In the genomic region with DNA sequence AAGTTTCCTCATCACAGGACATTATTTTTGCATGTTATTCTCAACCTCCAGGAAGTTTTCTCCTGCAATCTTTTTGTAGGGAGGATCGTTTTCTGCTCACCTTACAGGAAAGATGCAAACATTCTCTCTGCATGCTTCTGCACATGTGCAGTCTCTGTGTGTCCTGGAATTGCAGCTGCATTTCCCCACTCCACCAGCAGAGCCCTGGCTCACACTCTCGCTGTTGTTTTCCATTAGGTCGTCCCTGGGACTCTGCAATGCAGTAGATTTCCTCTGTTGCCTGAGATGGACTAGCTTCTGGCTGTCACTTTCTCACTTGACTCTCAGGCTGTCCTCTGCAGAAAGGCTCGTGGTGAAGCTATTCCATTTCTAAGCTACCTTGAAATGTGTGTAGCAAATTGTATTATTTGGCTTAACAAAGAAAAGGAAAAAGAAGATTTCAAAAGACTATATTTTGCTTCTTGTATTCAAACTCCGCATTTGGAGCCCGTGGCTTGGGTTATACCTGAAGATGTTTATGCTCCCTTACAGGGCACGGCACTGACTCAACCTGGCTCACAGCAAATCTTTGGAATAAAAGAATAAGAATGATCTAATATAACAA, we compare ENCODE assay signal across 8 cellular contexts.
DNase-seq lines count a peak whose midpoint lies in the region; ATAC-seq and TF ChIP-seq lines count a peak whose summit lies in the region.

No MANE protein-coding gene starts in this region.

- H3K36me3 ChIP-seq in brain microvascular endothelial cell (replicated peaks): no peaks in the 10 kb centered on the region
- H3K36me3 ChIP-seq in liver (ENCODE audit: control insufficient read depth in 4 of 4, insufficient read depth in 3 of 4, low read depth in 1 of 4, low read length in 3 of 4): no peaks in the 10 kb centered on the region

- H3K27me3 ChIP-seq in brain microvascular endothelial cell (replicated peaks) (no peaks in the 10 kb centered on the region), liver (ENCODE audit: control insufficient read depth in 4 of 4, insufficient read depth in 4 of 4, low read length in 3 of 4) (no peaks in the 10 kb centered on the region)

- peaks cover 0 to 3% (median 0%) of the 10 kb centered on the region in 4 donors for H3K4me1 ChIP-seq in liver (ENCODE audit: control insufficient read depth in 4 of 4, insufficient read depth in 4 of 4, low read length in 3 of 4)

- no peak overlapping the region for H3K9ac ChIP-seq in liver (ENCODE audit: low read depth in 1 of 2, low read length in 2 of 2)

- no peak for TF ChIP-seq EP300 in Ishikawa (IDR thresholded peaks at IDR 0.05; ENCODE audit: borderline replicate concordance)

- H3K4me3 ChIP-seq in GM12865 (ENCODE audit: low read depth, low read length) (no peak overlapping the region), brain microvascular endothelial cell (ENCODE audit: low read depth, low read length) (no peak overlapping the region), liver (ENCODE audit: low read depth in 1 of 3, low read length in 3 of 3) (no peak overlapping the region)

- in situ Hi-C loops in brain microvascular endothelial cell (cut with HindIII; ENCODE audit: low pct_ligation_motif_present, low sequenced_read_pairs): no loop called here

- 50% methylated on average over 7 of the region's 7 CpGs for WGBS in liver

- no peak overlapping the region for H3K27ac ChIP-seq in brain microvascular endothelial cell
- no peak overlapping the region for H3K27ac ChIP-seq in liver (ENCODE audit: low read depth in 1 of 2, low read length in 2 of 2)

- peak; percentile 82 for ATAC-seq in GM21619 (IDR thresholded peaks at IDR 0.05; ENCODE audit: unreplicated experiment)

- TF ChIP-seq RAD21 in Ishikawa (IDR thresholded peaks at IDR 0.05; ENCODE audit: low read depth): peak; percentile 18; the same call in 1 of the 2 replicates
- peak; percentile 41 to 65 for TF ChIP-seq RAD21 in liver (IDR thresholded peaks at IDR 0.05)

- H3K9me3 ChIP-seq in liver (ENCODE audit: control insufficient read depth in 4 of 4, low read length in 3 of 4): no peaks in the 10 kb centered on the region

- TF ChIP-seq CTCF in GM12865 (IDR thresholded peaks at IDR 0.05; ENCODE audit: insufficient read depth, low read depth, low read length, missing control alignments) (peak; percentile 42), brain microvascular endothelial cell (IDR thresholded peaks at IDR 0.05; ENCODE audit: low read depth, low read length, missing control alignments) (peak; percentile 91), liver (IDR thresholded peaks at IDR 0.05; ENCODE audit: low read depth, low read length, missing input control) (peak; percentile 61), GM10266 (IDR thresholded peaks at IDR 0.05; ENCODE audit: control insufficient read depth, insufficient read depth, low read depth, missing control alignments) (no peak)

- DNase-seq in GM12865 (ENCODE audit: low read depth) (peak; percentile 26), brain microvascular endothelial cell (peak; percentile 63), GM10266 (ENCODE audit: extremely low spot score) (no peak), NCI-H187 (lab: John Stamatoyannopoulos, UW) (no peak)
- no peak for DNase-seq in stimulated activated CD4-positive, alpha-beta T cell treated with anti-CD3 and anti-CD28 coated beads, Interleukin-4, amount 100 ng/mL, for 24 hours

TF ChIP-seq in Ishikawa, 13 proteins besides CTCF, POLR2A, EP300 and RAD21:
- no peak for TF ChIP-seq TCF12 (IDR thresholded peaks at IDR 0.05; ENCODE audit: low read depth)
- TF ChIP-seq TAF1 (IDR thresholded peaks at IDR 0.05; ENCODE audit: low read depth): no peak
- TF ChIP-seq, protein P1, sequence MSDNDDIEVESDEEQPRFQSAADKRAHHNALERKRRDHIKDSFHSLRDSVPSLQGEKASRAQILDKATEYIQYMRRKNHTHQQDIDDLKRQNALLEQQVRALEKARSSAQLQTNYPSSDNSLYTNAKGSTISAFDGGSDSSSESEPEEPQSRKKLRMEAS (IDR thresholded peaks at IDR 0.05): no peak

TF ChIP-seq in liver, 16 proteins besides CTCF, POLR2A, EP300 and RAD21:
- TF ChIP-seq, protein P1 (IDR thresholded peaks at IDR 0.05): no peak
- peak; percentile 13 for TF ChIP-seq SP1 (IDR thresholded peaks at IDR 0.05)
- TF ChIP-seq, protein P2, sequence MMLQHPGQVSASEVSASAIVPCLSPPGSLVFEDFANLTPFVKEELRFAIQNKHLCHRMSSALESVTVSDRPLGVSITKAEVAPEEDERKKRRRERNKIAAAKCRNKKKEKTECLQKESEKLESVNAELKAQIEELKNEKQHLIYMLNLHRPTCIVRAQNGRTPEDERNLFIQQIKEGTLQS (IDR thresholded peaks at IDR 0.05): no peak

Comparison
In these comparisons a context has a peak if more than half of its experiments do, and no peak if none do; other contexts are left out.
1. DNase-seq: peak in GM12865 (single experiment) and brain microvascular endothelial cell (single experiment); none in stimulated activated CD4-positive, alpha-beta T cell treated with anti-CD3 and anti-CD28 coated beads, Interleukin-4, amount 100 ng/mL, for 24 hours (single experiment), GM10266 (single experiment) and NCI-H187 (0 of 2).